ENCODE assay signal across 18 cellular contexts in genomic region chrX:53244610-53245009, GRCh38. TPM values are rescaled to one million over a fixed set of nuclear protein-coding genes. Genes with fewer than 3 reads are reported as not detected.
A peak's percentile ranks its signal among the peaks of the same experiment; 100 is the strongest.
DNase-seq lines count a peak whose midpoint lies in the region; FAIRE-seq and TF ChIP-seq lines count a peak whose summit lies in the region.
"Had no signal": no experiment of that assay in that cellular context is flagged by ENCODE, and none has a peak within 500 bp of the region (broad histone marks: within the 10 kb centered on the region; RNA-seq: fewer than 3 reads in every experiment).

No MANE protein-coding gene starts in this region.

- intact Hi-C loops in OCI-LY7 (cut with micrococcal nuclease; ENCODE audit: unreplicated experiment), result no loop called here
- intact Hi-C loops in dorsolateral prefrontal cortex (cut with DNase I), result no loop called here

- H3K27ac ChIP-seq in OCI-LY7 (ENCODE audit: low read depth, low read length, poor library complexity, severe bottlenecking) (no peak overlapping the region), dorsolateral prefrontal cortex (no peak overlapping the region)
- H3K27ac ChIP-seq: epithelial cell of prostate, neutrophil had no signal

- POLR2A ChIA-PET in OCI-LY7 (lab: Charles Lee), result no interaction called here

- no peak for TF ChIP-seq POLR2A in H54 (IDR thresholded peaks at IDR 0.05; ENCODE audit: low read depth, low read length)
- TF ChIP-seq POLR2A in erythroblast (IDR thresholded peaks at IDR 0.05; ENCODE audit: low read length), result no peak

- BruUV-seq in OCI-LY7 (replicated peaks; lab: Mats Ljungman, UMichigan), result no TSS peak

- CTCF ChIA-PET in OCI-LY7 (lab: Charles Lee; ENCODE audit: unreplicated experiment), result no interaction called here

- DNase-seq in DMS53 (lab: John Stamatoyannopoulos, UW) (peak; percentile 6), DMS53 treated with DMSO at 0.1 percent for 48 hours (lab: John Stamatoyannopoulos, UW; ENCODE audit: unreplicated experiment) (no peak), OCI-LY7 (ENCODE audit: low spot score) (no peak), dorsolateral prefrontal cortex (no peak), retinal pigment epithelial cell (ENCODE audit: low read depth) (no peak), H54 (ENCODE audit: insufficient read length, low spot score) (no peak), SW 1271 (lab: John Stamatoyannopoulos, UW) (no peak), erythroblast (lab: John Stamatoyannopoulos, UW) (no peak)
- DNase-seq: 8988T; activated CD8-positive, alpha-beta memory T cell treated with anti-CD3 and anti-CD28 coated beads, Interleukin-2, amount 50 U/mL, for 4 hours; activated naive CD4-positive, alpha-beta T cell treated with Interleukin-2 at 50 U/mL for 16 hours; caudate nucleus; NCI-H1092 treated with DMSO at 0.1 percent for 48 hours; NCI-H345; stimulated activated CD4-positive, alpha-beta T cell treated with anti-CD3 and anti-CD28 coated beads, Interleukin-12 subunit alpha, Interleukin-12 subunit beta, amount 100 ng/mL, for 4 hours had no signal

- peaks cover 0 to 85% (median 10%) of the 10 kb centered on the region in 45 donors for H3K27me3 ChIP-seq in dorsolateral prefrontal cortex
- H3K27me3 ChIP-seq: neutrophil had no signal

- H3K4me1 ChIP-seq in OCI-LY7 (ENCODE audit: insufficient read depth, low read length, poor library complexity, severe bottlenecking), result no peaks in the 10 kb centered on the region

- H3K79me2 ChIP-seq in OCI-LY7 (ENCODE audit: insufficient read depth, low read depth, low read length), result no peaks in the 10 kb centered on the region

- H2AFZ ChIP-seq in OCI-LY7 (ENCODE audit: low read length), result no peak overlapping the region

- H3K4me2 ChIP-seq in OCI-LY7 (ENCODE audit: low read length), result no peak overlapping the region

- no peak overlapping the region for H3K4me3 ChIP-seq in OCI-LY7 (ENCODE audit: low read depth, low read length, poor library complexity, severe bottlenecking)
- no peak overlapping the region for H3K4me3 ChIP-seq in dorsolateral prefrontal cortex
- H3K4me3 ChIP-seq in retinal pigment epithelial cell (ENCODE audit: low read length), result no peak overlapping the region
- H3K4me3 ChIP-seq: lung had no signal

- H3K9me3 ChIP-seq in OCI-LY7 (ENCODE audit: low read length), result no peaks in the 10 kb centered on the region
- H3K9me3 ChIP-seq: neutrophil had no signal

- H3K9me2 ChIP-seq in OCI-LY7 (ENCODE audit: insufficient read depth, low read length), result no peaks in the 10 kb centered on the region

- no peaks in the 10 kb centered on the region for H3K36me3 ChIP-seq in OCI-LY7 (ENCODE audit: insufficient read depth, low read length)
- H3K36me3 ChIP-seq: neutrophil had no signal

- no peaks in the 10 kb centered on the region for H4K20me1 ChIP-seq in OCI-LY7 (ENCODE audit: insufficient read depth, low read length)

- no peak for FAIRE-seq in H54 (lab: Jason Lieb, UNC)

- TF ChIP-seq CTCF in OCI-LY7 (conservative IDR thresholded peaks at IDR 0.05; ENCODE audit: low read length) (peak; percentile 67), dorsolateral prefrontal cortex (IDR thresholded peaks at IDR 0.05 in 54 of 56, conservative IDR thresholded peaks at IDR 0.05 in 2 of 56; ENCODE audit: low read depth in 1 of 56, partially characterized antibody in 56 of 56) (peak in 33 of 56 donors; percentile 4 to 48 (median 24)), retinal pigment epithelial cell (conservative IDR thresholded peaks at IDR 0.05; ENCODE audit: low read depth, low read length) (peak; percentile 53)

RNA-seq across cellular contexts. Expression of gene KDM5C, which starts 19.6 kb away (rescaled TPM):
- total RNA-seq in OCI-LY7 (2014; rRNA removed; shearing (Covaris generic)), result 54.8 and 58.9 TPM in 2 replicates
- 88.0 and 90.5 TPM in 2 replicates for total RNA-seq in OCI-LY7 (2022)
- total RNA-seq in dorsolateral prefrontal cortex, result 100 to 1,000 TPM in 80 of 120 experiments, 10 to 100 TPM in 40; 56.6 to 149 (median 107) TPM

RNA-seq across cellular contexts. Expression of gene IQSEC2, which starts 36.8 kb away (rescaled TPM):
- not detected in 2 replicates for total RNA-seq in OCI-LY7 (2014; rRNA removed; shearing (Covaris generic))
- total RNA-seq in OCI-LY7 (2022), result not detected in 2 replicates
- total RNA-seq in dorsolateral prefrontal cortex, result 100 to 1,000 TPM in 94 of 120 experiments, 10 to 100 TPM in 26; 38.4 to 158 (median 113) TPM

Comparison
In these comparisons a context has a peak if more than half of its experiments do, and no peak if none do; other contexts are left out.
1. RNA of gene IQSEC2, which starts 36.8 kb away (total RNA-seq): 38.4 to 158 TPM in dorsolateral prefrontal cortex; not detected in OCI-LY7; every median in the first group is over 10 times any median in the second.
2. Peak in every context shown above with its lines, with median percentiles within 50 percentile points of each other: CTCF ChIP-seq.